Comparison of ENCODE assay signal across 9 cellular contexts in genomic region chr3:12553921-12554391, GRCh38. TPM values are rescaled to one million over a fixed set of nuclear protein-coding genes. Genes with fewer than 3 reads are reported as not detected.
DNase-seq lines count a peak whose midpoint lies in the region; ATAC-seq and TF ChIP-seq lines count a peak whose summit lies in the region.
"Had no signal": no experiment of that assay in that cellular context is flagged by ENCODE, and none has a peak within 500 bp of the region (broad histone marks: within the 10 kb centered on the region; RNA-seq: fewer than 3 reads in every experiment).

No MANE protein-coding gene starts in this region.

- no peaks in the 10 kb centered on the region for H3K36me3 Mint-ChIP-seq in activated CD4-positive, alpha-beta T cell treated with anti-CD3 and anti-CD28 coated beads for 36 hours (ENCODE audit: low read depth)
- no peaks in the 10 kb centered on the region for H3K36me3 Mint-ChIP-seq in brain

- H3K4me1 Mint-ChIP-seq in activated CD4-positive, alpha-beta T cell treated with anti-CD3 and anti-CD28 coated beads for 36 hours = peaks cover 21% of the 10 kb centered on the region
- H3K4me1 Mint-ChIP-seq in brain = peaks cover 27% of the 10 kb centered on the region

- CTCF ChIA-PET in activated CD4-positive, alpha-beta T cell treated with anti-CD3 and anti-CD28 coated beads for 36 hours (lab: Charles Lee) = interaction anchor here (0.6 to 0.9 kb wide), 3 partner anchors 45 to 256 kb away, joined by 3 read pairs; no protein-coding TSS in a partner anchor

- POLR2A ChIA-PET in activated CD4-positive, alpha-beta T cell treated with anti-CD3 and anti-CD28 coated beads for 36 hours (lab: Charles Lee) = interaction anchor here (1.0 kb wide), 1 partner anchor 78 kb away, joined by 3 read pairs; no protein-coding TSS in a partner anchor

- peak; percentile 21 for DNase-seq in activated CD4-positive, alpha-beta T cell treated with anti-CD3 and anti-CD28 coated beads for 36 hours
- DNase-seq in activated CD4-positive, alpha-beta T cell treated with anti-CD3 and anti-CD28 coated beads, Interleukin-2, amount 50 U/mL, for 4 hours = no peak
- peak; percentile 81 for DNase-seq in NCI-H748 (lab: John Stamatoyannopoulos, UW; ENCODE audit: unreplicated experiment)
- DNase-seq in left kidney (ENCODE audit: low read depth, low spot score) = peak; percentile 85
- DNase-seq in cerebellar nuclear complex (lab: John Stamatoyannopoulos, UW) = no peak
- no peak for DNase-seq in glomerular visceral epithelial cell (ENCODE audit: extremely low spot score)

- intact Hi-C loops in activated CD4-positive, alpha-beta T cell treated with anti-CD3 and anti-CD28 coated beads for 36 hours (cut with DNase I, micrococcal nuclease) = loop anchor here in 1 of 2 experiments (10.0 kb wide), 1 partner anchor 411 kb away; no protein-coding TSS in a partner anchor

- no peak for TF ChIP-seq CTCF in brain (conservative IDR thresholded peaks at IDR 0.05)

- WGBS in thymus = 5% methylated on average over 26 of the region's 26 CpGs

- H3K4me3 ChIP-seq in thymus (ENCODE audit: low read length) = peak overlapping the region; percentile 79

- H3K27me3 ChIP-seq in thymus (ENCODE audit: control insufficient read depth, insufficient read depth) = no peaks in the 10 kb centered on the region

- no peak for ATAC-seq in activated CD4-positive, alpha-beta T cell treated with anti-CD3 and anti-CD28 coated beads for 36 hours
- ATAC-seq: body of pancreas had no signal

- H3K27ac Mint-ChIP-seq in activated CD4-positive, alpha-beta T cell treated with anti-CD3 and anti-CD28 coated beads for 36 hours = no peak overlapping the region
- peak overlapping the region in 2 of 5 experiments; percentile 92 to 98 for H3K27ac Mint-ChIP-seq in brain

- H3K36me3 ChIP-seq in thymus (ENCODE audit: control insufficient read depth, insufficient read depth) = no peaks in the 10 kb centered on the region

- peak overlapping the region; percentile 78 for H3K4me3 Mint-ChIP-seq in activated CD4-positive, alpha-beta T cell treated with anti-CD3 and anti-CD28 coated beads for 36 hours
- peak overlapping the region in 3 of 5 experiments; percentile 33 to 88 (median 83) for H3K4me3 Mint-ChIP-seq in brain

- H3K27me3 Mint-ChIP-seq in activated CD4-positive, alpha-beta T cell treated with anti-CD3 and anti-CD28 coated beads for 36 hours = peaks cover 24% of the 10 kb centered on the region
- H3K27me3 Mint-ChIP-seq in brain = peaks cover 3% of the 10 kb centered on the region

- H3K9me3 Mint-ChIP-seq in activated CD4-positive, alpha-beta T cell treated with anti-CD3 and anti-CD28 coated beads for 36 hours (ENCODE audit: low read depth) = no peaks in the 10 kb centered on the region
- H3K9me3 Mint-ChIP-seq in brain = no peaks in the 10 kb centered on the region

- peak overlapping the region; percentile 42 for H3K27ac ChIP-seq in thymus (ENCODE audit: low read depth)
- H3K27ac ChIP-seq: body of pancreas had no signal

- no peaks in the 10 kb centered on the region for H3K9me3 ChIP-seq in thymus (ENCODE audit: control insufficient read depth)
- H3K9me3 ChIP-seq: body of pancreas had no signal

- peaks cover 8% of the 10 kb centered on the region for H3K4me1 ChIP-seq in thymus (ENCODE audit: control insufficient read depth, insufficient read depth, low read length)

RNA-seq across cellular contexts. Expression of gene MKRN2, which starts 2.9 kb away (rescaled TPM):
- total RNA-seq in activated CD4-positive, alpha-beta T cell treated with anti-CD3 and anti-CD28 coated beads for 36 hours = 10 to 100 TPM; 21.5 to 24.9 TPM
- polyA plus RNA-seq in brain (ENCODE audit: insufficient read depth, low read depth, low replicate concordance) = 13.4 TPM
- 26.4 TPM for polyA plus RNA-seq in thymus

RNA-seq across cellular contexts. Expression of gene MKRN2OS, which starts 8.7 kb away (rescaled TPM):
- not detected for total RNA-seq in activated CD4-positive, alpha-beta T cell treated with anti-CD3 and anti-CD28 coated beads for 36 hours
- not detected for polyA plus RNA-seq in brain (ENCODE audit: insufficient read depth, low read depth, low replicate concordance)
- 0.78 TPM for polyA plus RNA-seq in thymus

Comparison
In these comparisons a context has a peak if more than half of its experiments do, and no peak if none do; other contexts are left out.
1. DNase-seq: peak in activated CD4-positive, alpha-beta T cell treated with anti-CD3 and anti-CD28 coated beads for 36 hours (single experiment), NCI-H748 (single experiment) and left kidney (single experiment); none in activated CD4-positive, alpha-beta T cell treated with anti-CD3 and anti-CD28 coated beads, Interleukin-2, amount 50 U/mL, for 4 hours (0 of 2), cerebellar nuclear complex (0 of 2) and glomerular visceral epithelial cell (single experiment).